ENCODE assay signal across 16 cellular contexts in genomic region chr5:160968480-160968879, GRCh38.
"Had no signal": no experiment of that assay in that cellular context is flagged by ENCODE, and none has a peak within 500 bp of the region (broad histone marks: within the 10 kb centered on the region; RNA-seq: fewer than 3 reads in every experiment).

No MANE protein-coding gene starts in this region.

- H3K27me3 ChIP-seq: hepatocyte, neutrophil, stomach, transverse colon had no signal

- H3K27ac ChIP-seq: coronary artery, hepatocyte, neutrophil, psoas muscle, stomach, thoracic aorta, transverse colon had no signal

- H3K36me3 ChIP-seq: neutrophil, stomach, thoracic aorta, transverse colon had no signal

- H3K9me3 Mint-ChIP-seq: endodermal cell, nephron progenitor cell had no signal

- H3K27ac Mint-ChIP-seq: endodermal cell; naive thymus-derived CD4-positive, alpha-beta T cell; nephron progenitor cell had no signal

- H3K4me1 Mint-ChIP-seq: naive thymus-derived CD4-positive, alpha-beta T cell had no signal

- ATAC-seq: naive thymus-derived CD4-positive, alpha-beta T cell; sciatic nerve had no signal

- H3K9me3 ChIP-seq: neutrophil, psoas muscle, stomach, thoracic aorta, transverse colon had no signal

- H3K79me2 ChIP-seq: hepatocyte had no signal

- DNase-seq: effector CD4-positive, alpha-beta T cell; endodermal cell; kidney glomerular epithelial cell; naive thymus-derived CD4-positive, alpha-beta T cell; nephron progenitor cell; psoas muscle; stimulated activated CD4-positive, alpha-beta T cell treated with anti-CD3 and anti-CD28 coated beads, Interleukin-2, amount 100 ng/mL, for 24 hours; stimulated activated naive CD4-positive, alpha-beta T cell; stomach; substantia nigra; transverse colon had no signal

- H3K4me1 ChIP-seq: psoas muscle, stomach, transverse colon had no signal

- H2AFZ ChIP-seq: hepatocyte had no signal

- H3K4me2 ChIP-seq: hepatocyte had no signal

- H3K36me3 Mint-ChIP-seq: naive thymus-derived CD4-positive, alpha-beta T cell had no signal

- H3K4me3 ChIP-seq: coronary artery, hepatocyte, psoas muscle, stomach, thoracic aorta, transverse colon had no signal

- H3K4me3 Mint-ChIP-seq: endodermal cell; naive thymus-derived CD4-positive, alpha-beta T cell; nephron progenitor cell had no signal
